In genomic region chr10:98967601-98968000, GRCh38 we compare ENCODE assay signal across 14 cellular contexts.
"Had no signal": no experiment of that assay in that cellular context is flagged by ENCODE, and none has a peak within 500 bp of the region (broad histone marks: within the 10 kb centered on the region; RNA-seq: fewer than 3 reads in every experiment).

No MANE protein-coding gene starts in this region.

- H3K4me3 ChIP-seq: lung, pancreas, thyroid gland had no signal

- DNase-seq: activated CD4-positive, alpha-beta T cell treated with anti-CD3 and anti-CD28 coated beads for 4 hours; activated CD8-positive, alpha-beta memory T cell treated with anti-CD3 and anti-CD28 coated beads, Interleukin-2, amount 50 U/mL, for 4 hours; activated CD8-positive, alpha-beta T cell treated with anti-CD3 and anti-CD28 coated beads for 36 hours; activated T-cell treated with anti-CD3 and anti-CD28 coated beads, Interleukin-2, amount 50 U/mL, for 72 hours; cerebellar nuclear complex; dermis blood vessel endothelial cell; endodermal cell; immature natural killer cell; naive B cell; pancreas; stimulated activated CD4-positive, alpha-beta T cell treated with anti-CD3 and anti-CD28 coated beads, Interleukin-15, amount 100 ng/mL, for 24 hours; thyroid gland; WERI-Rb-1 had no signal

- H3K27me3 ChIP-seq: pancreas, thyroid gland had no signal

- H3K27ac ChIP-seq: pancreas, thyroid gland, WERI-Rb-1 had no signal

- H3K36me3 ChIP-seq: pancreas, thyroid gland, WERI-Rb-1 had no signal

- H3K9me3 ChIP-seq: pancreas, thyroid gland had no signal

- H3K4me1 ChIP-seq: pancreas, thyroid gland had no signal
